ENCODE assay signal across 14 cellular contexts in the genomic region with DNA sequence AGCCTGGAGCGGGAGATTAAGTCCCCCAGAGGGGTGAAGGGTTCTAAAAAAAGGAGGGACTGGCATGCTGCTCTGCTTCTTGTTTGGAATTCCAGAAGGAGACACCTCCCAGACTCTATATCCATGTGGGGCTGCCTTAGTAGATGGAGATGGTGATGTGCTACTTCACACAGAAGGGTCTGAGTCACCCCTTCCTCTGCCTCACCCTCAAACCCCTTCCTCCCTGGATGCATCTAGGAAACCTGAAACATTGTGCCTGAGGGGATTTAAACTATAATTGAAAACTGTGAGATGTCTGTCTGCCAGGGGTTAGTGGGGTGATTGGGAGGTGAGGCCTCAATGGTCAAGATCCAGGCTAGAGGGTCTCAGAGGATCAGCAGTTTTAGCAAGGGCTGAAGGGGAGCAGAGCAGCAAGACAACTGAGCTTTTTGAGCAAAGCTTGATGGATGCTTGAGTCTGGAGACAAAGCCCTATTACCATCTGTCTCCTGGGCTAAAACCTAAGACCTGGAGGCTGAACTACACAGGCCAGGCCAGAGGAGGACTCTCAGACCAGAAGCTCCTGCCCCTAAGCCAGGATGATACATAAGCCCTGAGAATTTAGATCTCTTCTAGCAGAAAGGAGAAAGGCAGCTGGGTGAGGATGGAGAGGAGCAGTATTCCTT.
"Had no signal": no experiment of that assay in that cellular context is flagged by ENCODE, and none has a peak within 500 bp of the region (broad histone marks: within the 10 kb centered on the region; RNA-seq: fewer than 3 reads in every experiment).

No MANE protein-coding gene starts in this region.

- FAIRE-seq: endometrium had no signal

- H3K36me3 ChIP-seq: breast epithelium, esophagus squamous epithelium, tibial nerve had no signal

- DNase-seq: activated CD4-positive, alpha-beta T cell treated with anti-CD3 and anti-CD28 coated beads for 4 hours; activated CD8-positive, alpha-beta memory T cell treated with anti-CD3 and anti-CD28 coated beads, Interleukin-2, amount 50 U/mL, for 4 hours; activated CD8-positive, alpha-beta T cell treated with anti-CD3 and anti-CD28 coated beads for 36 hours; activated naive CD8-positive, alpha-beta T cell treated with anti-CD3 and anti-CD28 coated beads, Interleukin-2, amount 10 ng/mL, durations not matched to agents 7 days and 5 days; anterior cingulate cortex; dorsolateral prefrontal cortex; esophagus squamous epithelium; foreskin fibroblast; stimulated activated CD4-positive, alpha-beta T cell treated with anti-CD3 and anti-CD28 coated beads, Interleukin-2, amount 100 ng/mL, for 24 hours; stimulated activated naive B cell treated with anti-CD40 and anti-IgM and Interleukin-4, amounts not matched to agents 10 μg/mL and 1 μg/mL and 100 μg/mL, for 72 hours had no signal

- ATAC-seq: activated CD8-positive, alpha-beta T cell treated with anti-CD3 and anti-CD28 coated beads for 36 hours; sciatic nerve; stimulated activated naive B cell treated with anti-CD40 and anti-IgM and Interleukin-4, amounts not matched to agents 10 μg/mL and 1 μg/mL and 100 μg/mL, for 72 hours had no signal

- H3K27me3 ChIP-seq: breast epithelium, dorsolateral prefrontal cortex, esophagus squamous epithelium, tibial nerve had no signal

- H3K4me3 ChIP-seq: breast epithelium, dorsolateral prefrontal cortex, esophagus squamous epithelium, tibial nerve had no signal

- H3K4me1 ChIP-seq: breast epithelium, tibial nerve had no signal

- H3K27ac ChIP-seq: breast epithelium, dorsolateral prefrontal cortex, esophagus squamous epithelium, tibial nerve had no signal

- H3K9me3 ChIP-seq: breast epithelium, esophagus squamous epithelium, tibial nerve had no signal
